ENCODE assay signal across 8 cellular contexts in the genomic region with DNA sequence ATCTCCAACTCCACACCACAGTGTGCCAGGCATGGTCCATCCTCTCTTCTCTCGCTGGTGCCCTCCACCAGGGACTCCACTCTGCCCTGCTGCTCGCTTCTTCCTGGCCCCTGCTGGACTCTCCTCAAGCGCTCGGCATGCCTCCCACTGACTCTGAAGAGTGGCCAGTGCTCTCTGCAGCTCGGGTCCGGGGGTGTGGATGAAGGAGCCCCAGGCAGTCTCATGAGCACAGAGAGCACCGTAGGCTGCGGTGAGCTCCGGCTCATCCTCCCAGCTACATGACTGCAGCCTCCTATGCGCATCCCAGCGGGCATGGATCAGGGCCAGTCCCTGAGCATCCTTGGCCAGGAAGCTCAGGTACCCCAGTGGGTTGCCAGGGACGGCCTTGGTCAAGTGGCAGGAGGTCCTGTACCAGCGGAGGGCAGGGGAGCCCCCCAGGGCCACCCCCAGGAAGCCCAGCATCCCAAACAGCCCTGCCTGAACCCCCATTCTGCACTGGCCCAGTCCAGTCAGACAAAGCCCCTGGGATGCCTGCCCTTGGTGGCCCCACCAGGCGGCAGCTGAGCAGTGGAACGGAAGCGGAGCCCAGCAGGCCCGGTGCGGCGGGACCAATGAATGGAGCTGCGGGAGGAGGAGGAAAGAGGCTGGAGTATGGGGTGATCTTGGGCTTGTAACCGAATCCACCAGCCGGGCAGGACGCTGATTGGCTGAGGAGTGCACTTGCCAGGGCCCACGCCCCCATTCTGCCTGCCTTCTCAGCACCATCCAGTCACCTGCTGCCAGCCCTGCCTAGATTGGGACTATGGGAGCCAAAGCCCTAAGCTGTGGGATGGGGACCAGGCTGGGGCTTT. TPM values are rescaled to one million over a fixed set of nuclear protein-coding genes. Genes with fewer than 3 reads are reported as not detected.
DNase-seq lines count a peak whose midpoint lies in the region; ATAC-seq and TF ChIP-seq lines count a peak whose summit lies in the region.

A gene with protein sequence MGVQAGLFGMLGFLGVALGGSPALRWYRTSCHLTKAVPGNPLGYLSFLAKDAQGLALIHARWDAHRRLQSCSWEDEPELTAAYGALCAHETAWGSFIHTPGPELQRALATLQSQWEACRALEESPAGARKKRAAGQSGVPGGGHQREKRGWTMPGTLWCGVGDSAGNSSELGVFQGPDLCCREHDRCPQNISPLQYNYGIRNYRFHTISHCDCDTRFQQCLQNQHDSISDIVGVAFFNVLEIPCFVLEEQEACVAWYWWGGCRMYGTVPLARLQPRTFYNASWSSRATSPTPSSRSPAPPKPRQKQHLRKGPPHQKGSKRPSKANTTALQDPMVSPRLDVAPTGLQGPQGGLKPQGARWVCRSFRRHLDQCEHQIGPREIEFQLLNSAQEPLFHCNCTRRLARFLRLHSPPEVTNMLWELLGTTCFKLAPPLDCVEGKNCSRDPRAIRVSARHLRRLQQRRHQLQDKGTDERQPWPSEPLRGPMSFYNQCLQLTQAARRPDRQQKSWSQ (minus strand): TSS at position 643 of the 851 bp plus-strand sequence. CDS start 154 bp downstream, at position 489.

- H3K4me1 ChIP-seq in mucosa of descending colon (ENCODE audit: low read depth): no peaks in the 10 kb centered on the region

- intact Hi-C loops in mucosa of descending colon (cut with DNase I, micrococcal nuclease): loop anchor here in 1 of 2 donors (10.0 kb wide), 1 partner anchor 185 kb away; no protein-coding TSS in a partner anchor

- TF ChIP-seq CTCF in choroid plexus epithelial cell (conservative IDR thresholded peaks at IDR 0.05; ENCODE audit: low read depth, low read length): peak; percentile 41
- TF ChIP-seq CTCF in mucosa of descending colon (IDR thresholded peaks at IDR 0.05): no peak

- DNase-seq in DMS153 treated with DMSO at 0.1 percent for 48 hours (lab: John Stamatoyannopoulos, UW; ENCODE audit: unreplicated experiment) (peak; percentile 77), NCI-H146 (lab: John Stamatoyannopoulos, UW) (peak; percentile 86), choroid plexus epithelial cell (ENCODE audit: low read depth) (peak; percentile 84), mucosa of descending colon (peak in 1 of 3 donors; percentile 68), globus pallidus (ENCODE audit: low spot score) (no peak), CD1c-positive myeloid dendritic cell (ENCODE audit: extremely low spot score) (no peak), hippocampal formation (lab: John Stamatoyannopoulos, UW) (no peak)

- no peaks in the 10 kb centered on the region for H3K36me3 ChIP-seq in mucosa of descending colon (ENCODE audit: low read depth)

- H3K4me3 ChIP-seq in choroid plexus epithelial cell (ENCODE audit: low read depth, low read length) (no peak within 1 kb of the TSS), mucosa of descending colon (no peak within 1 kb of the TSS)

- ATAC-seq in mucosa of descending colon (peak; percentile 68), HG02642 (IDR thresholded peaks at IDR 0.05; ENCODE audit: poor library complexity, unreplicated experiment) (no peak)

- H3K9me3 ChIP-seq in mucosa of descending colon: no peaks in the 10 kb centered on the region

RNA-seq across cellular contexts. Expression of the gene that starts here (rescaled TPM):
- under 1 TPM in 1 of 3 donors, not detected in 2; 0.22 TPM for total RNA-seq in mucosa of descending colon

Comparison
In these comparisons a context has a peak if more than half of its experiments do, and no peak if none do; other contexts are left out.
1. Peak in ATAC-seq in mucosa of descending colon; RNA of the gene not detected or under 1 TPM.
2. DNase-seq: peak in DMS153 treated with DMSO at 0.1 percent for 48 hours (single experiment), NCI-H146 (single experiment) and choroid plexus epithelial cell (single experiment); none in globus pallidus (single experiment), CD1c-positive myeloid dendritic cell (single experiment) and hippocampal formation (0 of 2).